In the genomic region with DNA sequence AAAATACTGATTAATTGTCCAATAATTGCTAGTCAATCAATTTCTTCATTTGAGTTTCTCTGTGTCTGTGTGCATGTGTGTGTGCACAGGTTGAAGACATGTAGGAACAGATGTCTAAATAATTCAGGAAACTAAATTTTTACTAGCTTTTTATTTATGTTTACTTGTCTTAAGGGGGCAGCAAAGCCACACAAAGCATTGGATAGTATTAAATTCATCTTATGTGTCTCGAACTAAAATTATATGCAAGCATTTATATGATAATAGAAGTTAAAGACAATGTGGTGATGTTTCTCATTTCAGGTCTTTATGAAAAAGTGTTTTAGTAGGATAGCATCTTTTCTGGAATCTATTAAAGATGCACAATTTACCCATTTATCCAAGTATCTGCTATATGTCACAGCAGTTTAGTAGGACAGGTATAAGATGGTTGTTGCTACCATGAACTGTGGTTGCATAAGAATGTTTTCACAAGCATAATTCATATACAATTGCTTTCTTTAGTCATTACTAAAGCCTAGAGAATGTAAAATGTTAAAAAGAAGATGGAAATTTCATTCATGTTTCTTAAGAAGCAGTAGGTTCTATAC, we compare ENCODE assay signal across 1 cellular context.
TF ChIP-seq lines count a peak whose summit lies in the region.

No MANE protein-coding gene starts in this region.

TF ChIP-seq in SK-N-SH, 30 proteins besides CTCF, POLR2A, EP300 and RAD21 (continued from another document):
- TF ChIP-seq REST (IDR thresholded peaks at IDR 0.05; ENCODE audit: low read depth, low read length) = no peak
- no peak for TF ChIP-seq RFX5 (IDR thresholded peaks at IDR 0.05; ENCODE audit: low read length)
- no peak for TF ChIP-seq MAX (IDR thresholded peaks at IDR 0.05; ENCODE audit: low read depth)
- TF ChIP-seq POLR2AphosphoS5 (IDR thresholded peaks at IDR 0.05; ENCODE audit: low read depth, low read length) = peak; percentile 55
- TF ChIP-seq SMC3 (IDR thresholded peaks at IDR 0.05; ENCODE audit: low read depth, low read length) = peak; percentile 29
- no peak for TF ChIP-seq CHD2 (IDR thresholded peaks at IDR 0.05; ENCODE audit: low read length, partially characterized antibody)
- no peak for TF ChIP-seq RCOR1 (IDR thresholded peaks at IDR 0.05; ENCODE audit: low read length)
- no peak for TF ChIP-seq GABPA (IDR thresholded peaks at IDR 0.05; ENCODE audit: low read depth)
- TF ChIP-seq TCF12 (IDR thresholded peaks at IDR 0.05) = peak; percentile 82
- TF ChIP-seq EZH2phosphoT487 (IDR thresholded peaks at IDR 0.05; ENCODE audit: borderline replicate concordance, low read depth) = no peak
- TF ChIP-seq YY1 (IDR thresholded peaks at IDR 0.05; ENCODE audit: low read depth) = no peak
- TF ChIP-seq JUND (IDR thresholded peaks at IDR 0.05) = peak; percentile 27; the same call in 1 of the 2 replicates
- TF ChIP-seq MEF2A (IDR thresholded peaks at IDR 0.05; ENCODE audit: borderline replicate concordance, low read depth) = no peak
- no peak for TF ChIP-seq NRF1 (IDR thresholded peaks at IDR 0.05; ENCODE audit: low read depth, low read length)
- TF ChIP-seq, protein P1, sequence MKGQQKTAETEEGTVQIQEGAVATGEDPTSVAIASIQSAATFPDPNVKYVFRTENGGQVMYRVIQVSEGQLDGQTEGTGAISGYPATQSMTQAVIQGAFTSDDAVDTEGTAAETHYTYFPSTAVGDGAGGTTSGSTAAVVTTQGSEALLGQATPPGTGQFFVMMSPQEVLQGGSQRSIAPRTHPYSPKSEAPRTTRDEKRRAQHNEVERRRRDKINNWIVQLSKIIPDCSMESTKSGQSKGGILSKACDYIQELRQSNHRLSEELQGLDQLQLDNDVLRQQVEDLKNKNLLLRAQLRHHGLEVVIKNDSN (IDR thresholded peaks at IDR 0.05; ENCODE audit: borderline replicate concordance, low read depth) = no peak
- no peak for TF ChIP-seq FOXJ3 (CRISPR knock-in tag; IDR thresholded peaks at IDR 0.05)
- TF ChIP-seq, protein P2, sequence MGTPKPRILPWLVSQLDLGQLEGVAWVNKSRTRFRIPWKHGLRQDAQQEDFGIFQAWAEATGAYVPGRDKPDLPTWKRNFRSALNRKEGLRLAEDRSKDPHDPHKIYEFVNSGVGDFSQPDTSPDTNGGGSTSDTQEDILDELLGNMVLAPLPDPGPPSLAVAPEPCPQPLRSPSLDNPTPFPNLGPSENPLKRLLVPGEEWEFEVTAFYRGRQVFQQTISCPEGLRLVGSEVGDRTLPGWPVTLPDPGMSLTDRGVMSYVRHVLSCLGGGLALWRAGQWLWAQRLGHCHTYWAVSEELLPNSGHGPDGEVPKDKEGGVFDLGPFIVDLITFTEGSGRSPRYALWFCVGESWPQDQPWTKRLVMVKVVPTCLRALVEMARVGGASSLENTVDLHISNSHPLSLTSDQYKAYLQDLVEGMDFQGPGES (IDR thresholded peaks at IDR 0.05; ENCODE audit: low read depth, low read length) = no peak
TF ChIP-seq in SK-N-SH: peak in this region for 6.
